In genomic region chr3:30368978-30369377, GRCh38 we compare ENCODE assay signal across 1 cellular context.
TF ChIP-seq lines count a peak whose summit lies in the region.

No MANE protein-coding gene starts in this region.

TF ChIP-seq in SK-N-SH, 30 proteins besides CTCF, POLR2A, EP300 and RAD21 (continued from another document):
- TF ChIP-seq, protein P1, sequence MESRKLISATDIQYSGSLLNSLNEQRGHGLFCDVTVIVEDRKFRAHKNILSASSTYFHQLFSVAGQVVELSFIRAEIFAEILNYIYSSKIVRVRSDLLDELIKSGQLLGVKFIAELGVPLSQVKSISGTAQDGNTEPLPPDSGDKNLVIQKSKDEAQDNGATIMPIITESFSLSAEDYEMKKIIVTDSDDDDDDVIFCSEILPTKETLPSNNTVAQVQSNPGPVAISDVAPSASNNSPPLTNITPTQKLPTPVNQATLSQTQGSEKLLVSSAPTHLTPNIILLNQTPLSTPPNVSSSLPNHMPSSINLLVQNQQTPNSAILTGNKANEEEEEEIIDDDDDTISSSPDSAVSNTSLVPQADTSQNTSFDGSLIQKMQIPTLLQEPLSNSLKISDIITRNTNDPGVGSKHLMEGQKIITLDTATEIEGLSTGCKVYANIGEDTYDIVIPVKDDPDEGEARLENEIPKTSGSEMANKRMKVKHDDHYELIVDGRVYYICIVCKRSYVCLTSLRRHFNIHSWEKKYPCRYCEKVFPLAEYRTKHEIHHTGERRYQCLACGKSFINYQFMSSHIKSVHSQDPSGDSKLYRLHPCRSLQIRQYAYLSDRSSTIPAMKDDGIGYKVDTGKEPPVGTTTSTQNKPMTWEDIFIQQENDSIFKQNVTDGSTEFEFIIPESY (IDR thresholded peaks at IDR 0.05; ENCODE audit: borderline replicate concordance, low read depth), result no peak
